Comparison of ENCODE assay signal across 20 cellular contexts in the genomic region with DNA sequence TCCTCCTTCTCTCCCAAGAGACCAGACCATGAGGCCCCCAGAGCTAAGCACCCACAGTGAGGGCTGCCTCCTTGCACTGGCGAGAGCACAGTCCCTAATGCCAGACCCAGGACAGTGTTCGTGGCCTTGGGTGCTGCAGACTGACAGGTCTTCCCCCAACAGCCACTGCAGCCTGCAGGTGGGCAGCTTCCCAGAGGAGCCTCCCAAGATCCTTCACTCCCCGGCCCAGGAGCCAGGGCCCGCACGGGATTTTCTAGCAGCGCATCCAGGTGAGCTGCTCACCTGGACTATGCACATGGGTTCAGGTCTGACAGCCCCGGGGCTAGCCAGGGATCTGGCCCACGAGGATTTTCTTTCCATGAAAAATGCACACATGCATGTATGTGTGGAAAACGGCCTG. TPM values are rescaled to one million over a fixed set of nuclear protein-coding genes. Genes with fewer than 3 reads are reported as not detected.
"Had no signal": no experiment of that assay in that cellular context is flagged by ENCODE, and none has a peak within 500 bp of the region (broad histone marks: within the 10 kb centered on the region; RNA-seq: fewer than 3 reads in every experiment).

No MANE protein-coding gene starts in this region.

- H3K27ac ChIP-seq: lower lobe of right lung, prostate gland, right atrium auricular region, stomach had no signal

- DNase-seq: activated CD4-positive, alpha-beta memory T cell treated with anti-CD3 and anti-CD28 coated beads, Interleukin-2, amount 10 ng/mL, durations not matched to agents 7 days and 5 days; activated CD4-positive, alpha-beta T cell treated with anti-CD3 and anti-CD28 coated beads for 48 hours; activated CD4-positive, CD25-positive, alpha-beta regulatory T cell; activated CD8-positive, alpha-beta memory T cell treated with anti-CD3 and anti-CD28 coated beads, Interleukin-2, amount 10 ng/mL, durations not matched to agents 7 days and 5 days; activated gamma-delta T cell; activated T-cell treated with anti-CD3 and anti-CD28 coated beads, Interleukin-2, amount 50 U/mL, for 24 hours; effector memory CD8-positive, alpha-beta T cell; lower lobe of right lung; stimulated activated CD4-positive, alpha-beta T cell treated with anti-CD3 and anti-CD28 coated beads, Interleukin-4, amount 100 ng/mL, for 24 hours; stomach; T-helper 1 cell; T1000; trophoblast cell had no signal

- H3K4me3 Mint-ChIP-seq: activated CD4-positive, alpha-beta memory T cell treated with anti-CD3 and anti-CD28 coated beads, Interleukin-2, amount 10 ng/mL, durations not matched to agents 7 days and 5 days; activated CD8-positive, alpha-beta memory T cell treated with anti-CD3 and anti-CD28 coated beads, Interleukin-2, amount 10 ng/mL, durations not matched to agents 7 days and 5 days; activated naive CD4-positive, alpha-beta T cell treated with anti-CD3 and anti-CD28 coated beads, Interleukin-2, amount 50 U/mL, for 24 hours; activated T-cell treated with anti-CD3 and anti-CD28 coated beads, Interleukin-2, amount 50 U/mL, for 24 hours; effector memory CD8-positive, alpha-beta T cell; stimulated activated effector memory CD8-positive, alpha-beta T cell treated with anti-CD3 and anti-CD28 coated beads, Interleukin-12 subunit alpha, Interleukin-12 subunit beta, amount 100 ng/mL, for 72 hours had no signal

- H3K36me3 ChIP-seq: lower lobe of right lung, prostate gland, right atrium auricular region, stomach had no signal

- H3K4me1 ChIP-seq: lower lobe of right lung, prostate gland, right atrium auricular region had no signal

- H3K27me3 Mint-ChIP-seq: activated CD4-positive, alpha-beta memory T cell treated with anti-CD3 and anti-CD28 coated beads, Interleukin-2, amount 10 ng/mL, durations not matched to agents 7 days and 5 days; activated CD8-positive, alpha-beta memory T cell treated with anti-CD3 and anti-CD28 coated beads, Interleukin-2, amount 10 ng/mL, durations not matched to agents 7 days and 5 days; activated naive CD4-positive, alpha-beta T cell treated with anti-CD3 and anti-CD28 coated beads, Interleukin-2, amount 50 U/mL, for 24 hours; activated T-cell treated with anti-CD3 and anti-CD28 coated beads, Interleukin-2, amount 50 U/mL, for 24 hours; effector memory CD8-positive, alpha-beta T cell had no signal

- H3K4me2 ChIP-seq: smooth muscle cell had no signal

- H3K9me3 Mint-ChIP-seq: activated naive CD4-positive, alpha-beta T cell treated with anti-CD3 and anti-CD28 coated beads, Interleukin-2, amount 50 U/mL, for 24 hours; effector memory CD8-positive, alpha-beta T cell; nephron; stimulated activated effector memory CD8-positive, alpha-beta T cell treated with anti-CD3 and anti-CD28 coated beads, Interleukin-12 subunit alpha, Interleukin-12 subunit beta, amount 100 ng/mL, for 72 hours had no signal

- H3K9me3 ChIP-seq: lower lobe of right lung, prostate gland, right atrium auricular region, stomach had no signal

- H3K27me3 ChIP-seq: right atrium auricular region had no signal

- H3K27ac Mint-ChIP-seq: activated CD4-positive, alpha-beta memory T cell treated with anti-CD3 and anti-CD28 coated beads, Interleukin-2, amount 10 ng/mL, durations not matched to agents 7 days and 5 days; activated CD8-positive, alpha-beta memory T cell treated with anti-CD3 and anti-CD28 coated beads, Interleukin-2, amount 10 ng/mL, durations not matched to agents 7 days and 5 days; activated naive CD4-positive, alpha-beta T cell treated with anti-CD3 and anti-CD28 coated beads, Interleukin-2, amount 50 U/mL, for 24 hours; activated T-cell treated with anti-CD3 and anti-CD28 coated beads, Interleukin-2, amount 50 U/mL, for 24 hours; effector memory CD8-positive, alpha-beta T cell had no signal

- H3K4me3 ChIP-seq: lower lobe of right lung, prostate gland, right atrium auricular region, smooth muscle cell, stomach had no signal

- H3K36me3 Mint-ChIP-seq: activated naive CD4-positive, alpha-beta T cell treated with anti-CD3 and anti-CD28 coated beads, Interleukin-2, amount 50 U/mL, for 24 hours had no signal

- ATAC-seq: activated CD8-positive, alpha-beta memory T cell treated with anti-CD3 and anti-CD28 coated beads, Interleukin-2, amount 10 ng/mL, durations not matched to agents 7 days and 5 days; effector memory CD8-positive, alpha-beta T cell; lower lobe of right lung; stimulated activated effector memory CD8-positive, alpha-beta T cell treated with anti-CD3 and anti-CD28 coated beads, Interleukin-12 subunit alpha, Interleukin-12 subunit beta, amount 100 ng/mL, for 72 hours had no signal

RNA-seq across cellular contexts. Expression of gene SUMO4, which starts 41.7 kb away (rescaled TPM):
- polyA plus RNA-seq: stomach had no signal

RNA-seq across cellular contexts. Expression of gene ZC3H12D, which starts 43.1 kb away (rescaled TPM):
- total RNA-seq: glomerular endothelial cell, smooth muscle cell had no signal
- polyA plus RNA-seq: smooth muscle cell had no signal
